Comparison of ENCODE assay signal across 16 cellular contexts in genomic region chr3:43859766-43860165, GRCh38.
A peak's percentile ranks its signal among the peaks of the same experiment; 100 is the strongest.
DNase-seq lines count a peak whose midpoint lies in the region; TF ChIP-seq lines count a peak whose summit lies in the region.
"Had no signal": no experiment of that assay in that cellular context is flagged by ENCODE, and none has a peak within 500 bp of the region (broad histone marks: within the 10 kb centered on the region; RNA-seq: fewer than 3 reads in every experiment).

No MANE protein-coding gene starts in this region.

- H3K27me3 Mint-ChIP-seq in H9 (ENCODE audit: low read depth) = peaks cover 36% of the 10 kb centered on the region
- peaks cover 10% of the 10 kb centered on the region for H3K27me3 Mint-ChIP-seq in neural progenitor cell (ENCODE audit: insufficient read depth, low read depth)

- no peak overlapping the region for H2BK12ac ChIP-seq in H9 (ENCODE audit: insufficient read length, low read depth, low read length)

- H2BK5ac ChIP-seq in H9 (ENCODE audit: insufficient read length, low read length) = no peak overlapping the region

- H3K9me3 Mint-ChIP-seq in H9 (no peaks in the 10 kb centered on the region), neural progenitor cell (no peaks in the 10 kb centered on the region)
- H3K9me3 Mint-ChIP-seq: CD8-positive, alpha-beta T cell had no signal

- H2BK15ac ChIP-seq in H9 (ENCODE audit: low read depth, low read length) = no peak overlapping the region

- no peak overlapping the region for H3K27ac ChIP-seq in H9 (ENCODE audit: insufficient read length, low read depth, low read length)
- H3K27ac ChIP-seq in neural progenitor cell = no peak overlapping the region
- H3K27ac ChIP-seq in substantia nigra (ENCODE audit: low read depth, low read length, poor library complexity, severe bottlenecking) = no peak overlapping the region
- H3K27ac ChIP-seq: BLaER1, C4-2B had no signal

- WGBS in H9 (ENCODE audit: extremely low coverage, insufficient read length, low lambda C conversion rate) = no CpG with 5 or more reads among the region's 3 CpGs

- no peak overlapping the region for H3K4ac ChIP-seq in H9 (ENCODE audit: low read depth, low read length)

- no peaks in the 10 kb centered on the region for H3K79me1 ChIP-seq in H9 (ENCODE audit: insufficient read depth, low read depth, low read length, poor library complexity, severe bottlenecking)

- no peak overlapping the region for H3K4me3 ChIP-seq in neural progenitor cell
- H3K4me3 ChIP-seq: BLaER1 had no signal

- TF ChIP-seq CTCF in H9 (conservative IDR thresholded peaks at IDR 0.05) (no peak), neural progenitor cell (IDR thresholded peaks at IDR 0.05) (no peak)

- H4K20me1 ChIP-seq in H9 (ENCODE audit: control insufficient read depth, insufficient read depth, insufficient read length) (no peaks in the 10 kb centered on the region), neural progenitor cell (ENCODE audit: low read depth) (no peaks in the 10 kb centered on the region)
- H4K20me1 ChIP-seq: BLaER1 had no signal

- no peak overlapping the region for H4K91ac ChIP-seq in H9 (ENCODE audit: insufficient read length, low read depth, low read length)

- H3K27me3 ChIP-seq in H9 (ENCODE audit: insufficient read depth, low read length) (no peaks in the 10 kb centered on the region; the same call in 1 of the 2 replicates), neural progenitor cell (peaks cover 5% of the 10 kb centered on the region)
- H3K27me3 ChIP-seq: BLaER1 had no signal

- no peak overlapping the region for H3K9ac ChIP-seq in H9 (ENCODE audit: extremely low read depth, insufficient read length, low read length)
- no peak overlapping the region for H3K9ac ChIP-seq in neural progenitor cell
- H3K9ac ChIP-seq: BLaER1 had no signal

- peak; percentile 18 for DNase-seq in H9
- peak; percentile 27 for DNase-seq in ecto neural progenitor cell (ENCODE audit: low spot score)
- DNase-seq in neural progenitor cell (ENCODE audit: low spot score) = no peak
- no peak for DNase-seq in NCI-H524 (lab: John Stamatoyannopoulos, UW)
- DNase-seq in substantia nigra (lab: John Stamatoyannopoulos, UW) = no peak
- no peak for DNase-seq in HuH-7.5 (ENCODE audit: low spot score)
- DNase-seq: Caco-2; CD4-positive, CD25-positive, alpha-beta regulatory T cell; CD8-positive, alpha-beta T cell; DMS153; DND-41; GOT3; HCEC 1CT had no signal

- no peak overlapping the region for H4K8ac ChIP-seq in H9 (replicated peaks; ENCODE audit: insufficient read length, low read depth, low read length)

- H3K4me1 ChIP-seq in H9 (ENCODE audit: insufficient read depth, low read length) (no peaks in the 10 kb centered on the region), neural progenitor cell (peaks cover 8% of the 10 kb centered on the region)
- H3K4me1 ChIP-seq: BLaER1, Caco-2 had no signal

- H3K36me3 ChIP-seq in neural progenitor cell = no peaks in the 10 kb centered on the region
- H3K36me3 ChIP-seq: BLaER1 had no signal

- no peak overlapping the region for H3K4me3 Mint-ChIP-seq in H9
- no peak overlapping the region for H3K4me3 Mint-ChIP-seq in neural progenitor cell
- H3K4me3 Mint-ChIP-seq: B cell; CD4-positive, CD25-positive, alpha-beta regulatory T cell; CD8-positive, alpha-beta T cell had no signal

- no peak overlapping the region for H3K56ac ChIP-seq in H9 (ENCODE audit: insufficient read length, low read depth, low read length)

- H3K14ac ChIP-seq in H9 (ENCODE audit: insufficient read depth, low read length) = no peak overlapping the region

- H2AFZ ChIP-seq in H9 (ENCODE audit: low read length) (no peak overlapping the region), neural progenitor cell (replicated peaks) (no peak overlapping the region)

- no peak overlapping the region for H3K4me2 ChIP-seq in H9 (ENCODE audit: insufficient read depth, insufficient read length, low read length)
- H3K4me2 ChIP-seq in neural progenitor cell = no peak overlapping the region
- H3K4me2 ChIP-seq: BLaER1 had no signal

- no peak overlapping the region for H2AK5ac ChIP-seq in H9 (ENCODE audit: insufficient read length, low read length)

- H3K9me3 ChIP-seq in H9 (ENCODE audit: control insufficient read depth, low read depth, low read length) = no peaks in the 10 kb centered on the region
- no peaks in the 10 kb centered on the region for H3K9me3 ChIP-seq in neural progenitor cell (ENCODE audit: low read depth)
- H3K9me3 ChIP-seq: BLaER1, Caco-2 had no signal

- H3K79me2 ChIP-seq in H9 (ENCODE audit: insufficient read depth, low read length) (no peaks in the 10 kb centered on the region), neural progenitor cell (ENCODE audit: low read depth) (no peaks in the 10 kb centered on the region)

- H3K23ac ChIP-seq in H9 (ENCODE audit: insufficient read length, low read depth, low read length) = no peak overlapping the region

- no peak overlapping the region for H2BK120ac ChIP-seq in H9 (ENCODE audit: low read depth, low read length, poor library complexity, severe bottlenecking)

- H3F3A ChIP-seq in neural progenitor cell (ENCODE audit: low read depth) = no peaks in the 10 kb centered on the region

- H3K27ac Mint-ChIP-seq in H9 = no peak overlapping the region
- peak overlapping the region; percentile 66 for H3K27ac Mint-ChIP-seq in neural progenitor cell
- H3K27ac Mint-ChIP-seq: B cell; CD4-positive, CD25-positive, alpha-beta regulatory T cell; CD8-positive, alpha-beta T cell had no signal

- H3K23me2 ChIP-seq in H9 (ENCODE audit: insufficient read length, low read depth, low read length, poor library complexity, severe bottlenecking) = no peaks in the 10 kb centered on the region

- H3K4me1 Mint-ChIP-seq in H9 (peaks cover 32 to 38% of the 10 kb centered on the region in 2 experiments), neural progenitor cell (peaks cover 22% of the 10 kb centered on the region)

- H4K5ac ChIP-seq in H9 (ENCODE audit: insufficient read length, low read depth, low read length) = no peak overlapping the region

- no peak overlapping the region for H3K18ac ChIP-seq in H9 (ENCODE audit: insufficient read length, low read depth, low read length)

- no peak overlapping the region for H2BK20ac ChIP-seq in H9 (ENCODE audit: low read depth, low read length, poor library complexity, severe bottlenecking)

- no peak overlapping the region for H3T11ph ChIP-seq in H9 (ENCODE audit: low read length)

- H3K36me3 Mint-ChIP-seq in H9 (ENCODE audit: insufficient read depth in 1 of 3, low read depth in 3 of 3) (no peaks in the 10 kb centered on the region), neural progenitor cell (peaks cover 2% of the 10 kb centered on the region)
- H3K36me3 Mint-ChIP-seq: CD4-positive, CD25-positive, alpha-beta regulatory T cell; CD8-positive, alpha-beta T cell had no signal

Comparison
In these comparisons a context has a peak if more than half of its experiments do, and no peak if none do; other contexts are left out.
1. DNase-seq: peak in H9 (single experiment) and ecto neural progenitor cell (single experiment); none in neural progenitor cell (single experiment), NCI-H524 (0 of 2), substantia nigra (0 of 49) and HuH-7.5 (single experiment).